In genomic region chr1:4411862-4412261, GRCh38 we compare ENCODE assay signal across 19 cellular contexts.
"Had no signal": no experiment of that assay in that cellular context is flagged by ENCODE, and none has a peak within 500 bp of the region (broad histone marks: within the 10 kb centered on the region; RNA-seq: fewer than 3 reads in every experiment).

No MANE protein-coding gene starts in this region.

- H3K9me3 ChIP-seq: neutrophil had no signal

- H3K27me3 ChIP-seq: heart left ventricle, neutrophil had no signal

- DNase-seq: cortex of kidney; effector memory CD4-positive, alpha-beta T cell; heart left ventricle; hypothalamus; kidney glomerular epithelial cell; naive thymus-derived CD4-positive, alpha-beta T cell; nephron progenitor cell; stimulated activated CD4-positive, alpha-beta T cell treated with anti-CD3 and anti-CD28 coated beads, Interleukin-2, amount 100 ng/mL, for 24 hours; stimulated activated naive CD4-positive, alpha-beta T cell; stomach; substantia nigra had no signal

- H3K4me1 ChIP-seq: stomach had no signal

- H3K36me3 ChIP-seq: heart left ventricle, neutrophil, stomach had no signal

- H3K27ac ChIP-seq: heart left ventricle, neutrophil, skin epidermis, stomach had no signal

- ATAC-seq: esophagus mucosa; heart left ventricle; naive thymus-derived CD4-positive, alpha-beta T cell; sciatic nerve had no signal

- H3K4me3 ChIP-seq: heart left ventricle, skin epidermis, stomach had no signal

- FAIRE-seq: endometrium, frontal cortex, islet of Langerhans, urothelium cell line had no signal
